ENCODE assay signal across 8 cellular contexts in the genomic region with DNA sequence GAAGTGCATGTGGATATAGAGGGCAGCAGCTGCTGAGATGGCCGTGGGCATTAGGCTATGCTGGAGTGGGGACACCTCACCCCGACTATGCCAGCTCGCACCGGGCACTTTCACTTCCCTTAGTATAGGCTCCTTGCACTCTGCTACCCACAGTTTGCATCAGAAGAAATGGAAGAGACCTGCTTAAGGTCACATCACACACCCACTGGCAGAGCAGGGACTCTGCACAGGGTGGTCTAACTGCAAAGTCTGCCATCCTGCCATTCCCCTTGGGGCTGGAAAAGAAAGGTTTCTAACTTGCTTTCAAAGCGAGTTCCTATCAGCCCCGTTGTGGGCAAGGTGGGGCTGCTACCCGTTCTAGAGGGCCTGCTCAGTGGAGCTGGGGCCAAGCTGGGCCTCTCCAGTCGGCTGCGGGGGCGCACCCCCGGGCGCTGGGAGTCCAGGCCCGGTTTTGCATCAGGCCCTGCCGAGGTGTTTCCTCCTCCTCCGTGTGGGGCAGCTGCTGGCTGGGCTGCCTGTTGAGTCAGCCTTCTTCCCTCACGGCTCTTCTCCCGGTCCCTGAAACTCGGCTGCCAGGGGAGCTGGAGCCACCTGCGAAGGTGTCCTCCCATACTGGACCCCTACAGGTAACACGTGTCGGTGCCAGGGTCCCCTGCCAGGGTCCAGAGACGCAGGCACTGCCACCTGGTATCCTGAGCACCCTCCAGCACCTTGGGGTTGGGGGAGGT. TPM values are rescaled to one million over a fixed set of nuclear protein-coding genes. Genes with fewer than 3 reads are reported as not detected.
DNase-seq lines count a peak whose midpoint lies in the region; ATAC-seq and TF ChIP-seq lines count a peak whose summit lies in the region.

A gene with protein sequence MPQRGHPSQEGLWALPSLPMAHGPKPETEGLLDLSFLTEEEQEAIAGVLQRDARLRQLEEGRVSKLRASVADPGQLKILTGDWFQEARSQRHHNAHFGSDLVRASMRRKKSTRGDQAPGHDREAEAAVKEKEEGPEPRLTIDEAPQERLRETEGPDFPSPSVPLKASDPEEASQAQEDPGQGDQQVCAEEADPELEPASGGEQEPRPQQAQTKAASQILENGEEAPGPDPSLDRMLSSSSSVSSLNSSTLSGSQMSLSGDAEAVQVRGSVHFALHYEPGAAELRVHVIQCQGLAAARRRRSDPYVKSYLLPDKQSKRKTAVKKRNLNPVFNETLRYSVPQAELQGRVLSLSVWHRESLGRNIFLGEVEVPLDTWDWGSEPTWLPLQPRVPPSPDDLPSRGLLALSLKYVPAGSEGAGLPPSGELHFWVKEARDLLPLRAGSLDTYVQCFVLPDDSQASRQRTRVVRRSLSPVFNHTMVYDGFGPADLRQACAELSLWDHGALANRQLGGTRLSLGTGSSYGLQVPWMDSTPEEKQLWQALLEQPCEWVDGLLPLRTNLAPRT (plus strand): TSS at position 498 of the 728 bp plus-strand sequence. CDS start 3,313 bp downstream, outside the sequence.

- intact Hi-C loops in lower leg skin (cut with DNase I; ENCODE audit: low total_unique reads) (no loop called here), aorta (cut with DNase I) (no loop called here)

- H3K4me3 Mint-ChIP-seq in WTC11, result peak within 1 kb of the TSS; percentile 67
- H3K4me3 Mint-ChIP-seq in stimulated activated naive CD8-positive, alpha-beta T cell treated with anti-CD3 and anti-CD28 coated beads, Interleukin-15, amount 100 ng/mL, for 72 hours, result peak within 1 kb of the TSS; percentile 87 to 88

- no peak for TF ChIP-seq POLR2A in lower leg skin (IDR thresholded peaks at IDR 0.05)

- 23 to 32% methylated on average over 13 to 17 of the region's 22 CpGs for WGBS in lower leg skin, 2 donors
- 40% methylated on average over 22 of the region's 22 CpGs for WGBS in aorta, 2 donors

- no peaks in the 10 kb centered on the region for H3K4me1 ChIP-seq in aorta (ENCODE audit: control insufficient read depth in 1 of 2, insufficient read depth in 2 of 2, low read length in 2 of 2)

- no peaks in the 10 kb centered on the region for H3K27me3 ChIP-seq in aorta (ENCODE audit: control insufficient read depth in 1 of 2, insufficient read depth in 2 of 2, low read length in 1 of 2)

- no peaks in the 10 kb centered on the region for H3K9me3 ChIP-seq in aorta (ENCODE audit: control insufficient read depth, low read length)

- peaks cover 7% of the 10 kb centered on the region; the same call in 1 of the 2 replicates for H3K36me3 Mint-ChIP-seq in WTC11

- no peaks in the 10 kb centered on the region for H3K36me3 ChIP-seq in aorta (ENCODE audit: control insufficient read depth in 1 of 2, insufficient read depth in 2 of 2, low read length in 1 of 2)

- peak; percentile 80 for ATAC-seq in WTC11
- ATAC-seq in stimulated activated naive CD8-positive, alpha-beta T cell treated with anti-CD3 and anti-CD28 coated beads, Interleukin-15, amount 100 ng/mL, for 72 hours, result peak; percentile 79
- no peak for ATAC-seq in aorta (ENCODE audit: low FRiP score)

- H3K27me3 Mint-ChIP-seq in WTC11 (ENCODE audit: low read depth), result peaks cover 2% of the 10 kb centered on the region; the same call in 1 of the 2 replicates
- H3K27me3 Mint-ChIP-seq in stimulated activated naive CD8-positive, alpha-beta T cell treated with anti-CD3 and anti-CD28 coated beads, Interleukin-15, amount 100 ng/mL, for 72 hours, result no peaks in the 10 kb centered on the region

- CTCF ChIA-PET in WTC11 (lab: Charles Lee), result interaction anchor here (0.7 to 4.5 kb wide), 14 partner anchors 9 to 1170 kb away, joined by 3 to 36 read pairs (median 6); a partner anchor contains a TSS

- no peaks in the 10 kb centered on the region for H3K9me3 Mint-ChIP-seq in WTC11
- no peaks in the 10 kb centered on the region for H3K9me3 Mint-ChIP-seq in stimulated activated naive CD8-positive, alpha-beta T cell treated with anti-CD3 and anti-CD28 coated beads, Interleukin-15, amount 100 ng/mL, for 72 hours

- TF ChIP-seq CTCF in HFF-Myc (IDR thresholded peaks at IDR 0.05; ENCODE audit: low read depth, low read length, missing control alignments) (no peak), WTC11 (IDR thresholded peaks at IDR 0.05) (no peak), lower leg skin (IDR thresholded peaks at IDR 0.05) (no peak)

- peak within 1 kb of the TSS; percentile 38 for H3K27ac Mint-ChIP-seq in WTC11
- peak within 1 kb of the TSS; percentile 96 to 98 for H3K27ac Mint-ChIP-seq in stimulated activated naive CD8-positive, alpha-beta T cell treated with anti-CD3 and anti-CD28 coated beads, Interleukin-15, amount 100 ng/mL, for 72 hours

- H3K4me1 Mint-ChIP-seq in WTC11, result peaks cover 39% of the 10 kb centered on the region
- peaks cover 74% of the 10 kb centered on the region for H3K4me1 Mint-ChIP-seq in stimulated activated naive CD8-positive, alpha-beta T cell treated with anti-CD3 and anti-CD28 coated beads, Interleukin-15, amount 100 ng/mL, for 72 hours

- DNase-seq in EL (peak; percentile 76), HFF-Myc (ENCODE audit: extremely low read depth, low read depth) (no peak), NCI-H2227 treated with DMSO at 0.1 percent for 48 hours (lab: John Stamatoyannopoulos, UW) (peak; percentile 35), WTC11 (ENCODE audit: low spot score) (peak; percentile 72), cerebellar cortex (ENCODE audit: low spot score) (peak; percentile 81), lower leg skin (ENCODE audit: low spot score in 2 of 2) (no peak), aorta (no peak)
- peak; percentile 79 to 84 for DNase-seq in stimulated activated naive CD8-positive, alpha-beta T cell treated with anti-CD3 and anti-CD28 coated beads, Interleukin-15, amount 100 ng/mL, for 72 hours

- peak within 1 kb of the TSS; percentile 27 for H3K4me3 ChIP-seq in HFF-Myc (replicated peaks; ENCODE audit: low read depth, low read length)
- peak within 1 kb of the TSS; percentile 11 for H3K4me3 ChIP-seq in lower leg skin (ENCODE audit: low read depth, poor library complexity, severe bottlenecking)
- no peak within 1 kb of the TSS for H3K4me3 ChIP-seq in aorta (ENCODE audit: low read length in 2 of 2)

- H3K27ac ChIP-seq in aorta (ENCODE audit: low read depth in 1 of 2, low read length in 2 of 2), result no peak within 1 kb of the TSS

- POLR2A ChIA-PET in WTC11 (lab: Charles Lee), result interaction anchor here (0.6 to 2.0 kb wide), 6 partner anchors 8 to 83 kb away, joined by 4 to 12 read pairs (median 6); no protein-coding TSS in a partner anchor

TF ChIP-seq in WTC11, 78 proteins besides CTCF, POLR2A, EP300 and RAD21 (continues in another document):
- TF ChIP-seq KAT7 (CRISPR knock-in tag; IDR thresholded peaks at IDR 0.05; ENCODE audit: borderline replicate concordance), result 0 out of 2 replicates have a peak, but pooled peaks have one; percentile 47
- peak; percentile 49 for TF ChIP-seq ZNF423 (CRISPR knock-in tag; IDR thresholded peaks at IDR 0.05)
- TF ChIP-seq, protein P1, sequence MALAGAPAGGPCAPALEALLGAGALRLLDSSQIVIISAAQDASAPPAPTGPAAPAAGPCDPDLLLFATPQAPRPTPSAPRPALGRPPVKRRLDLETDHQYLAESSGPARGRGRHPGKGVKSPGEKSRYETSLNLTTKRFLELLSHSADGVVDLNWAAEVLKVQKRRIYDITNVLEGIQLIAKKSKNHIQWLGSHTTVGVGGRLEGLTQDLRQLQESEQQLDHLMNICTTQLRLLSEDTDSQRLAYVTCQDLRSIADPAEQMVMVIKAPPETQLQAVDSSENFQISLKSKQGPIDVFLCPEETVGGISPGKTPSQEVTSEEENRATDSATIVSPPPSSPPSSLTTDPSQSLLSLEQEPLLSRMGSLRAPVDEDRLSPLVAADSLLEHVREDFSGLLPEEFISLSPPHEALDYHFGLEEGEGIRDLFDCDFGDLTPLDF (CRISPR knock-in tag; IDR thresholded peaks at IDR 0.05), result 0 out of 2 replicates have a peak, but pooled peaks have one; percentile 49
- TF ChIP-seq ATF1 (CRISPR knock-in tag; IDR thresholded peaks at IDR 0.05), result 0 out of 2 replicates have a peak, but pooled peaks have one; percentile 31
- TF ChIP-seq ELF4 (CRISPR knock-in tag; IDR thresholded peaks at IDR 0.05; ENCODE audit: low read depth), result no peak
- TF ChIP-seq, protein P2, sequence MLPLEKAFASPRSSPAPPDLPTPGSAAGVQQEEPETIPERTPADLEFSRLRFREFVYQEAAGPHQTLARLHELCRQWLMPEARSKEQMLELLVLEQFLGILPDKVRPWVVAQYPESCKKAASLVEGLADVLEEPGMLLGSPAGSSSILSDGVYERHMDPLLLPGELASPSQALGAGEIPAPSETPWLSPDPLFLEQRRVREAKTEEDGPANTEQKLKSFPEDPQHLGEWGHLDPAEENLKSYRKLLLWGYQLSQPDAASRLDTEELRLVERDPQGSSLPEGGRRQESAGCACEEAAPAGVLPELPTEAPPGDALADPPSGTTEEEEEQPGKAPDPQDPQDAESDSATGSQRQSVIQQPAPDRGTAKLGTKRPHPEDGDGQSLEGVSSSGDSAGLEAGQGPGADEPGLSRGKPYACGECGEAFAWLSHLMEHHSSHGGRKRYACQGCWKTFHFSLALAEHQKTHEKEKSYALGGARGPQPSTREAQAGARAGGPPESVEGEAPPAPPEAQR (CRISPR knock-in tag; IDR thresholded peaks at IDR 0.05), result no peak
- peak; percentile 79 for TF ChIP-seq GABPB1 (CRISPR knock-in tag; IDR thresholded peaks at IDR 0.05)
- no peak for TF ChIP-seq FOXJ3 (CRISPR knock-in tag; IDR thresholded peaks at IDR 0.05; ENCODE audit: borderline replicate concordance)
- 0 out of 2 replicates have a peak, but pooled peaks have one; percentile 38 for TF ChIP-seq CREM (CRISPR knock-in tag; IDR thresholded peaks at IDR 0.05)

RNA-seq across cellular contexts. Expression of the gene that starts here (rescaled TPM):
- total RNA-seq in WTC11 (2021) (18.0 to 19.7 TPM (median 18.5 TPM) in 3 replicates), lower leg skin (100 to 1,000 TPM; 183 to 231 (median 219) TPM), aorta (1 to 10 TPM; 1.8 to 3.7 TPM)
- polyA plus RNA-seq in aorta, result 1 to 10 TPM in 1 of 2 donors, under 1 TPM in 1; 0.75 to 1.2 TPM

Comparison
In these comparisons a context has a peak if more than half of its experiments do, and no peak if none do; other contexts are left out.
1. DNase-seq: peak in EL (single experiment), NCI-H2227 treated with DMSO at 0.1 percent for 48 hours (single experiment), WTC11 (single experiment), cerebellar cortex (single experiment) and stimulated activated naive CD8-positive, alpha-beta T cell treated with anti-CD3 and anti-CD28 coated beads, Interleukin-15, amount 100 ng/mL, for 72 hours (2 of 2); none in HFF-Myc (single experiment), lower leg skin (0 of 2) and aorta (0 of 2).
2. H3K4me3 ChIP-seq: peak in HFF-Myc (single experiment) and lower leg skin (single experiment); none in aorta (0 of 2).